ENCODE assay signal across 8 cellular contexts in the genomic region with DNA sequence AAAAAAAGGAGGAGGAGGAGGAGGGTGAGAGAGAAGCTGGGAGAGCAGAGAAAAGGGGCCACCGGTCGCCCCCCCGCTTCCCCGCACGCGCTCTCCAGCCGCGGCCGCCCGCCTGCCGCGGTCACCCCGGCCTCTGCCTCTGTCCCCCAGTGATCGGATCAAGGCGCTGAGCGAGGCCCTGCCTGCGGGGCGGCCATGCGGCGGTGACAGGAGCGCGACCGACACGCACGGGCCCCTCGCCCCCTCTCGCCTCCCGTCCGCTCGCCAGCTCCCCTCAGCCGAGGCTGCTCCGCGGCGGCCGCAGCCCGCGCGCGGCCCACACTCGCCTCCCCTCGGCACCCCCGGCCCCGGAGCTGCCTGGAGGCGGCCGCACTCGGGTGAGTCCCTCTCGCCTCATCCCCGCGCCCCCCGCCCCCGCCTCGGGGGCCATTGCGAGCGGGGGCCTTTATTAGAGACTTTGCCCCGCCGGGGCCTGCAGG. TPM values are rescaled to one million over a fixed set of nuclear protein-coding genes. Genes with fewer than 3 reads are reported as not detected.
DNase-seq lines count a peak whose midpoint lies in the region; TF ChIP-seq lines count a peak whose summit lies in the region.

Gene GTF2I (plus strand): TSS at position 27 of the 479 bp plus-strand sequence. CDS start 31,411 bp downstream, outside the sequence.

- H3K27me3 ChIP-seq in MM.1S (replicated peaks; ENCODE audit: insufficient read depth, low read length) = no peaks in the 10 kb centered on the region; the same call in 1 of the 2 replicates
- H3K27me3 ChIP-seq in spleen (replicated peaks in 1 of 7) = no peaks in the 10 kb centered on the region

- peaks cover 50% of the 10 kb centered on the region for H3F3A ChIP-seq in MM.1S (ENCODE audit: insufficient read depth, low read length)

- no peak for TF ChIP-seq CTCF in GM12875 (IDR thresholded peaks at IDR 0.05; ENCODE audit: borderline replicate concordance, insufficient read depth, low read depth, low read length)
- TF ChIP-seq CTCF in MM.1S (IDR thresholded peaks at IDR 0.05; ENCODE audit: low read length) = no peak
- TF ChIP-seq CTCF in spleen (IDR thresholded peaks at IDR 0.05 in 8 of 11, conservative IDR thresholded peaks at IDR 0.05 in 3 of 11) = no peak

- H3K27ac ChIP-seq in MM.1S (ENCODE audit: low read length) (peak within 1 kb of the TSS; percentile 88), spleen (peak within 1 kb of the TSS; percentile 98 to 100 (median 100))

- peak; percentile 61 for DNase-seq in H4 (ENCODE audit: low spot score)
- DNase-seq in MM.1S = no peak
- peak; percentile 79 for DNase-seq in astrocyte of the hippocampus (ENCODE audit: low read depth, low spot score)
- peak; percentile 94 for DNase-seq in spleen
- no peak for DNase-seq in OCI-M2 (lab: John Stamatoyannopoulos, UW; ENCODE audit: unreplicated experiment)
- no peak for DNase-seq in NCI-H1105 (lab: John Stamatoyannopoulos, UW)

- H3K4me2 ChIP-seq in MM.1S (ENCODE audit: low read depth, low read length) = peak within 1 kb of the TSS; percentile 100

- peak within 1 kb of the TSS; percentile 94 for H3K4me3 ChIP-seq in GM12875 (ENCODE audit: low read depth, low read length)
- H3K4me3 ChIP-seq in MM.1S (ENCODE audit: low read length) = peak within 1 kb of the TSS; percentile 76
- peak within 1 kb of the TSS; percentile 90 for H3K4me3 ChIP-seq in iPS-18c (ENCODE audit: insufficient read depth, low read depth, low read length)
- H3K4me3 ChIP-seq in spleen = peak within 1 kb of the TSS; percentile 84 to 100 (median 98)

- H3K9me2 ChIP-seq in MM.1S (replicated peaks; ENCODE audit: insufficient read depth, low read length) = no peaks in the 10 kb centered on the region

- 0 to 1% (median 1%) methylated on average over 23 to 56 of the region's 56 CpGs for WGBS in spleen, 5 donors

- TF ChIP-seq POLR2A in spleen (IDR thresholded peaks at IDR 0.05) = no peak

- no peaks in the 10 kb centered on the region for H3K9me3 ChIP-seq in MM.1S (replicated peaks; ENCODE audit: insufficient read depth, low read length)
- H3K9me3 ChIP-seq in iPS-18c (ENCODE audit: control insufficient read depth, insufficient read depth, low read length) = no peaks in the 10 kb centered on the region
- H3K9me3 ChIP-seq in spleen = no peaks in the 10 kb centered on the region

- H3K36me3 ChIP-seq in MM.1S (replicated peaks; ENCODE audit: insufficient read depth, low read length) (no peaks in the 10 kb centered on the region), spleen (no peaks in the 10 kb centered on the region)

- peak within 1 kb of the TSS; percentile 87 for H2AFZ ChIP-seq in MM.1S (ENCODE audit: low read length)

- intact Hi-C loops in spleen (cut with DNase I; ENCODE audit: low total_unique reads) = no loop called here

- 0 out of 2 replicates have a peak, but pooled peaks cover 2% of the 10 kb centered on the region for H4K20me1 ChIP-seq in MM.1S (ENCODE audit: insufficient read depth, low read length)

- peak within 1 kb of the TSS; percentile 97 for H3K9ac ChIP-seq in MM.1S (ENCODE audit: low read length)

- peaks cover 41% of the 10 kb centered on the region for H3K79me2 ChIP-seq in MM.1S (ENCODE audit: low read length)

- peaks cover 14% of the 10 kb centered on the region for H3K4me1 ChIP-seq in MM.1S (ENCODE audit: low read length)
- peaks cover 41 to 65% (median 59%) of the 10 kb centered on the region in 6 donors for H3K4me1 ChIP-seq in spleen

RNA-seq across cellular contexts. Expression of gene GTF2I, which starts in this region (rescaled TPM):
- 114 and 135 TPM in 2 replicates for total RNA-seq in H4 (2014; rRNA removed; shearing (Covaris generic))
- total RNA-seq in spleen = 100 to 1,000 TPM; 162 to 257 (median 203) TPM
- polyA plus RNA-seq in spleen = 10 to 100 TPM; 13.5 to 30.8 (median 16.3) TPM

Comparison
In these comparisons a context has a peak if more than half of its experiments do, and no peak if none do; other contexts are left out.
1. DNase-seq: peak in H4 (single experiment), astrocyte of the hippocampus (single experiment) and spleen (single experiment); none in MM.1S (single experiment), OCI-M2 (single experiment) and NCI-H1105 (single experiment).
2. Peak in every context shown above with its lines, with median percentiles within 50 percentile points of each other: H3K4me3 ChIP-seq.